1 cellular context compared by ENCODE assay signal in the genomic region with DNA sequence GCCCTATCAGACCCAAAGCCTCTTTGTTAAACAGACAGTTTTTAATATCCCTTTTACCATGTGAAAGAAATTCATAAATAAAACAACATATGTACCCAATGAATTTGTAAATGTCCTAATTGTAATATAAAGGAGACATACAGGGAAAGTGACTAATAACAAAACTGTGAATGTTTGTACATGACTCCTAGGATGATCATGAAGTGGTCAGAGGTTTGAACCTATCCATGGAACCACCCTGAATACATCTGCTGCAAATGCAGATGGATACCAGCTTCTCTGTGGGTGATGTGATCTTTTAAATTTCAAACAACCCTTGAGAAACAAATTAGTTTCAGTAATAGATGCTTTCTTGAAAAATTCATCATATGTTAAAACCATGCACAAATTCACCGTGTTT.
TF ChIP-seq lines count a peak whose summit lies in the region.

No MANE protein-coding gene starts in this region.

TF ChIP-seq in GM23338, 12 proteins besides CTCF, POLR2A, EP300 and RAD21 (continued from another document):
- TF ChIP-seq, protein P1, sequence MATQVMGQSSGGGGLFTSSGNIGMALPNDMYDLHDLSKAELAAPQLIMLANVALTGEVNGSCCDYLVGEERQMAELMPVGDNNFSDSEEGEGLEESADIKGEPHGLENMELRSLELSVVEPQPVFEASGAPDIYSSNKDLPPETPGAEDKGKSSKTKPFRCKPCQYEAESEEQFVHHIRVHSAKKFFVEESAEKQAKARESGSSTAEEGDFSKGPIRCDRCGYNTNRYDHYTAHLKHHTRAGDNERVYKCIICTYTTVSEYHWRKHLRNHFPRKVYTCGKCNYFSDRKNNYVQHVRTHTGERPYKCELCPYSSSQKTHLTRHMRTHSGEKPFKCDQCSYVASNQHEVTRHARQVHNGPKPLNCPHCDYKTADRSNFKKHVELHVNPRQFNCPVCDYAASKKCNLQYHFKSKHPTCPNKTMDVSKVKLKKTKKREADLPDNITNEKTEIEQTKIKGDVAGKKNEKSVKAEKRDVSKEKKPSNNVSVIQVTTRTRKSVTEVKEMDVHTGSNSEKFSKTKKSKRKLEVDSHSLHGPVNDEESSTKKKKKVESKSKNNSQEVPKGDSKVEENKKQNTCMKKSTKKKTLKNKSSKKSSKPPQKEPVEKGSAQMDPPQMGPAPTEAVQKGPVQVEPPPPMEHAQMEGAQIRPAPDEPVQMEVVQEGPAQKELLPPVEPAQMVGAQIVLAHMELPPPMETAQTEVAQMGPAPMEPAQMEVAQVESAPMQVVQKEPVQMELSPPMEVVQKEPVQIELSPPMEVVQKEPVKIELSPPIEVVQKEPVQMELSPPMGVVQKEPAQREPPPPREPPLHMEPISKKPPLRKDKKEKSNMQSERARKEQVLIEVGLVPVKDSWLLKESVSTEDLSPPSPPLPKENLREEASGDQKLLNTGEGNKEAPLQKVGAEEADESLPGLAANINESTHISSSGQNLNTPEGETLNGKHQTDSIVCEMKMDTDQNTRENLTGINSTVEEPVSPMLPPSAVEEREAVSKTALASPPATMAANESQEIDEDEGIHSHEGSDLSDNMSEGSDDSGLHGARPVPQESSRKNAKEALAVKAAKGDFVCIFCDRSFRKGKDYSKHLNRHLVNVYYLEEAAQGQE (IDR thresholded peaks at IDR 0.05; ENCODE audit: unreplicated experiment): no peak
- no peak for TF ChIP-seq NANOG (IDR thresholded peaks at IDR 0.05; ENCODE audit: borderline replicate concordance)
- TF ChIP-seq EZH2 (IDR thresholded peaks at IDR 0.05; ENCODE audit: low read depth, unreplicated experiment): no peak
- no peak for TF ChIP-seq EZH2phosphoT487 (IDR thresholded peaks at IDR 0.05; ENCODE audit: unreplicated experiment)
- no peak for TF ChIP-seq STAT1 (IDR thresholded peaks at IDR 0.05; ENCODE audit: unreplicated experiment)
- no peak for TF ChIP-seq ZNF114 (CRISPR knock-in tag; IDR thresholded peaks at IDR 0.05)
- TF ChIP-seq, protein P2, sequence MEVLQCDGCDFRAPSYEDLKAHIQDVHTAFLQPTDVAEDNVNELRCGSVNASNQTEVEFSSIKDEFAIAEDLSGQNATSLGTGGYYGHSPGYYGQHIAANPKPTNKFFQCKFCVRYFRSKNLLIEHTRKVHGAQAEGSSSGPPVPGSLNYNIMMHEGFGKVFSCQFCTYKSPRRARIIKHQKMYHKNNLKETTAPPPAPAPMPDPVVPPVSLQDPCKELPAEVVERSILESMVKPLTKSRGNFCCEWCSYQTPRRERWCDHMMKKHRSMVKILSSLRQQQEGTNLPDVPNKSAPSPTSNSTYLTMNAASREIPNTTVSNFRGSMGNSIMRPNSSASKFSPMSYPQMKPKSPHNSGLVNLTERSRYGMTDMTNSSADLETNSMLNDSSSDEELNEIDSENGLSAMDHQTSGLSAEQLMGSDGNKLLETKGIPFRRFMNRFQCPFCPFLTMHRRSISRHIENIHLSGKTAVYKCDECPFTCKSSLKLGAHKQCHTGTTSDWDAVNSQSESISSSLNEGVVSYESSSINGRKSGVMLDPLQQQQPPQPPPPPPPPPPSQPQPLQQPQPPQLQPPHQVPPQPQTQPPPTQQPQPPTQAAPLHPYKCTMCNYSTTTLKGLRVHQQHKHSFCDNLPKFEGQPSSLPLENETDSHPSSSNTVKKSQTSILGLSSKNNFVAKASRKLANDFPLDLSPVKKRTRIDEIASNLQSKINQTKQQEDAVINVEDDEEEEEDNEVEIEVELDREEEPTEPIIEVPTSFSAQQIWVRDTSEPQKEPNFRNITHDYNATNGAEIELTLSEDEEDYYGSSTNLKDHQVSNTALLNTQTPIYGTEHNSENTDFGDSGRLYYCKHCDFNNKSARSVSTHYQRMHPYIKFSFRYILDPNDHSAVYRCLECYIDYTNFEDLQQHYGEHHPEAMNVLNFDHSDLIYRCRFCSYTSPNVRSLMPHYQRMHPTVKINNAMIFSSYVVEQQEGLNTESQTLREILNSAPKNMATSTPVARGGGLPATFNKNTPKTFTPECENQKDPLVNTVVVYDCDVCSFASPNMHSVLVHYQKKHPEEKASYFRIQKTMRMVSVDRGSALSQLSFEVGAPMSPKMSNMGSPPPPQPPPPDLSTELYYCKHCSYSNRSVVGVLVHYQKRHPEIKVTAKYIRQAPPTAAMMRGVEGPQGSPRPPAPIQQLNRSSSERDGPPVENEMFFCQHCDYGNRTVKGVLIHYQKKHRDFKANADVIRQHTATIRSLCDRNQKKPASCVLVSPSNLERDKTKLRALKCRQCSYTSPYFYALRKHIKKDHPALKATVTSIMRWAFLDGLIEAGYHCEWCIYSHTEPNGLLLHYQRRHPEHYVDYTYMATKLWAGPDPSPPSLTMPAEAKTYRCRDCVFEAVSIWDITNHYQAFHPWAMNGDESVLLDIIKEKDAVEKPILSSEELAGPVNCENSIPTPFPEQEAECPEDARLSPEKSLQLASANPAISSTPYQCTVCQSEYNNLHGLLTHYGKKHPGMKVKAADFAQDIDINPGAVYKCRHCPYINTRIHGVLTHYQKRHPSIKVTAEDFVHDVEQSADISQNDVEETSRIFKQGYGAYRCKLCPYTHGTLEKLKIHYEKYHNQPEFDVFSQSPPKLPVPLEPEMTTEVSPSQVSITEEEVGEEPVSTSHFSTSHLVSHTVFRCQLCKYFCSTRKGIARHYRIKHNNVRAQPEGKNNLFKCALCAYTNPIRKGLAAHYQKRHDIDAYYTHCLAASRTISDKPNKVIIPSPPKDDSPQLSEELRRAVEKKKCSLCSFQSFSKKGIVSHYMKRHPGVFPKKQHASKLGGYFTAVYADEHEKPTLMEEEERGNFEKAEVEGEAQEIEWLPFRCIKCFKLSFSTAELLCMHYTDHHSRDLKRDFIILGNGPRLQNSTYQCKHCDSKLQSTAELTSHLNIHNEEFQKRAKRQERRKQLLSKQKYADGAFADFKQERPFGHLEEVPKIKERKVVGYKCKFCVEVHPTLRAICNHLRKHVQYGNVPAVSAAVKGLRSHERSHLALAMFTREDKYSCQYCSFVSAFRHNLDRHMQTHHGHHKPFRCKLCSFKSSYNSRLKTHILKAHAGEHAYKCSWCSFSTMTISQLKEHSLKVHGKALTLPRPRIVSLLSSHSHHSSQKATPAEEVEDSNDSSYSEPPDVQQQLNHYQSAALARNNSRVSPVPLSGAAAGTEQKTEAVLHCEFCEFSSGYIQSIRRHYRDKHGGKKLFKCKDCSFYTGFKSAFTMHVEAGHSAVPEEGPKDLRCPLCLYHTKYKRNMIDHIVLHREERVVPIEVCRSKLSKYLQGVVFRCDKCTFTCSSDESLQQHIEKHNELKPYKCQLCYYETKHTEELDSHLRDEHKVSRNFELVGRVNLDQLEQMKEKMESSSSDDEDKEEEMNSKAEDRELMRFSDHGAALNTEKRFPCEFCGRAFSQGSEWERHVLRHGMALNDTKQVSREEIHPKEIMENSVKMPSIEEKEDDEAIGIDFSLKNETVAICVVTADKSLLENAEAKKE (CRISPR knock-in tag; IDR thresholded peaks at IDR 0.05): no peak
- TF ChIP-seq ZNF331 (CRISPR knock-in tag; IDR thresholded peaks at IDR 0.05; ENCODE audit: low read depth): no peak
- no peak for TF ChIP-seq CREB1 (CRISPR knock-in tag; IDR thresholded peaks at IDR 0.05; ENCODE audit: low read depth)
